ENCODE assay signal across 8 cellular contexts in the genomic region with DNA sequence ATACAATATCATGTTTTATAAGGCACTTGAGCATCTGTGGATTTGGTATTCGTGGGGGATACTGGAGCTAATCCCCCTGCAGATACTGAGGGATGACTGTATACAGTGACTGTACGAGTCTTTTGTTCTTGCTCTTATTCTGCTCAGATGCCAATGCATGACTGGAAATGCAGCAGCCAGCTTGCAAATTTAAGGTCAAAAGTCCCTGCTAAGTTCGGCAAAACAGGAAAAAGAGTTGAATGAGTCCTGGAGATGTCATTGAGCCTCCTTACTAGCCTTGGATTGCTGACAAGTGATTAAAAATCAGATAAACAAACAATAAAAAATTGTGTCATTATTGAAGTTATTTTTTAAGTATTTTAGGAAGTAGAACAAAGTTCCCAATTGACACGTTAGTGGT.
"Had no signal": no experiment of that assay in that cellular context is flagged by ENCODE, and none has a peak within 500 bp of the region (broad histone marks: within the 10 kb centered on the region; RNA-seq: fewer than 3 reads in every experiment).

No MANE protein-coding gene starts in this region.

- H3K27ac ChIP-seq: HL-60 had no signal

- H2AFZ ChIP-seq: GM23338 had no signal

- FAIRE-seq: H1, H54, K562 had no signal

- H3K4me2 ChIP-seq: GM23338 had no signal

- ATAC-seq: GM23338, K562 had no signal

- DNase-seq: H9, HCEC 1CT, IMR-90 had no signal

- H3K4me3 ChIP-seq: GM23338, K562 had no signal
